33 cellular contexts compared by ENCODE assay signal in genomic region chr1:53800621-53801020, GRCh38. TPM values are rescaled to one million over a fixed set of nuclear protein-coding genes. Genes with fewer than 3 reads are reported as not detected.
DNase-seq lines count a peak whose midpoint lies in the region; ATAC-seq, FAIRE-seq and TF ChIP-seq lines count a peak whose summit lies in the region.
"Had no signal": no experiment of that assay in that cellular context is flagged by ENCODE, and none has a peak within 500 bp of the region (broad histone marks: within the 10 kb centered on the region; RNA-seq: fewer than 3 reads in every experiment).

No MANE protein-coding gene starts in this region.

- H3K27ac ChIP-seq in SJSA1: peak overlapping the region; percentile 68
- H3K27ac ChIP-seq in K562 (ENCODE audit: extremely low read depth, low read depth, low read length): no peak overlapping the region
- H3K27ac ChIP-seq: 22Rv1; A549; BLaER1; BLaER1 treated with 17β-estradiol and CSF1 and Interleukin-3, amounts not matched to agents 10 nM and 100 nM; C4-2B had no signal

- TF ChIP-seq RAD21 in K562 (CRISPR knock-in tag; conservative IDR thresholded peaks at IDR 0.05 in 1 of 2, IDR thresholded peaks at IDR 0.05 in 1 of 2): no peak

- TF ChIP-seq POLR2A in K562 (conservative IDR thresholded peaks at IDR 0.05): no peak

- BruUV-seq in K562 (replicated peaks; lab: Mats Ljungman, UMichigan): no TSS peak

- no peaks in the 10 kb centered on the region for H3K27me3 ChIP-seq in SJSA1 (replicated peaks)
- H3K27me3 ChIP-seq in K562 (ENCODE audit: control insufficient read depth in 2 of 2, insufficient read depth in 2 of 2, low read length in 2 of 2): no peaks in the 10 kb centered on the region
- H3K27me3 ChIP-seq: BE2C; BLaER1; BLaER1 treated with 17β-estradiol and CSF1 and Interleukin-3, amounts not matched to agents 10 nM and 100 nM had no signal

- WGBS in K562 (ENCODE audit: insufficient coverage, low coverage, missing lambda C conversion rate): 89% methylated on average over 1 of the region's 1 CpG

- H3K4me1 ChIP-seq in SJSA1 (replicated peaks) (peaks cover 68% of the 10 kb centered on the region), K562 (replicated peaks in 1 of 2; ENCODE audit: control insufficient read depth in 2 of 2, insufficient read depth in 2 of 2, low read length in 2 of 2) (no peaks in the 10 kb centered on the region)
- H3K4me1 ChIP-seq: A549; BE2C; BLaER1; BLaER1 treated with 17β-estradiol and CSF1 and Interleukin-3, amounts not matched to agents 10 nM and 100 nM; Caco-2 had no signal

- TF ChIP-seq EP300 in K562 (IDR thresholded peaks at IDR 0.05; ENCODE audit: low read length): no peak

- H3K4me2 ChIP-seq in K562 (ENCODE audit: insufficient read depth, low read length): no peak overlapping the region
- H3K4me2 ChIP-seq: A549; BLaER1; BLaER1 treated with 17β-estradiol and CSF1 and Interleukin-3, amounts not matched to agents 10 nM and 100 nM had no signal

- no peaks in the 10 kb centered on the region for H3K79me2 ChIP-seq in K562 (ENCODE audit: control insufficient read depth, insufficient read depth, low read length)

- H3K9ac ChIP-seq in K562 (ENCODE audit: insufficient read depth in 1 of 2, low read depth in 2 of 2, low read length in 2 of 2): no peak overlapping the region
- H3K9ac ChIP-seq: BLaER1; BLaER1 treated with 17β-estradiol and CSF1 and Interleukin-3, amounts not matched to agents 10 nM and 100 nM had no signal

- POLR2A ChIA-PET in K562 (lab: Yijun Ruan, JAX): no interaction called here

- in situ Hi-C loops in astrocyte of the cerebellum (cut with HindIII; ENCODE audit: low sequenced_read_pairs): no loop called here
- in situ Hi-C loops in K562 (cut with MboI): no loop called here

- no peaks in the 10 kb centered on the region for H3K9me1 ChIP-seq in K562 (ENCODE audit: control insufficient read depth, insufficient read depth, low read length)

- intact Hi-C loops in K562 (cut with micrococcal nuclease): no loop called here

- CTCF ChIA-PET in K562 (lab: Yijun Ruan, JAX; ENCODE audit: low intra/inter-chr PET ratio): no interaction called here

- H3K9me3 ChIP-seq in SJSA1 (replicated peaks) (no peaks in the 10 kb centered on the region), K562 (replicated peaks; ENCODE audit: control insufficient read depth, insufficient read depth, low read depth, low read length) (no peaks in the 10 kb centered on the region)
- H3K9me3 ChIP-seq: A549; BE2C; BLaER1; BLaER1 treated with 17β-estradiol and CSF1 and Interleukin-3, amounts not matched to agents 10 nM and 100 nM; Caco-2 had no signal

- ATAC-seq in K562: no peak
- ATAC-seq: A549; CD8-positive, alpha-beta T cell had no signal

- DNase-seq in SJSA1 (ENCODE audit: low read depth in 1 of 2, low spot score in 2 of 2) (peak; percentile 63 to 89), astrocyte of the cerebellum (ENCODE audit: low read depth) (peak; percentile 3), K562 (ENCODE audit: extremely low read depth in 1 of 4, low spot score in 3 of 4) (no peak), GOT3 (lab: John Stamatoyannopoulos, UW) (no peak), kidney glomerular epithelial cell (lab: John Stamatoyannopoulos, UW) (no peak), NCI-H2227 treated with DMSO at 0.1 percent for 48 hours (lab: John Stamatoyannopoulos, UW) (no peak)
- DNase-seq: 8988T; ACHN; AML-193; BE2C; C1 segment of cervical spinal cord; Caco-2; Calu3; CD4-positive, alpha-beta memory T cell; CD4-positive, alpha-beta T cell; CD4-positive, CD25-positive, alpha-beta regulatory T cell; CD8-positive, alpha-beta memory T cell; CD8-positive, alpha-beta T cell; COR-L47; DMS 273 treated with DMSO at 0.1 percent for 48 hours; DMS153; DMS53; DMS79; DMS79 treated with DMSO at 0.1 percent for 48 hours; DND-41; EL had no signal

- FAIRE-seq in K562 (lab: Jason Lieb, UNC): peak; percentile 23
- FAIRE-seq: A204.1, A549, D721Med had no signal

- H2AFZ ChIP-seq in K562 (ENCODE audit: low read depth, low read length): no peak overlapping the region

- H3K36me3 ChIP-seq in SJSA1 (peaks cover 59% of the 10 kb centered on the region), K562 (ENCODE audit: control insufficient read depth, insufficient read depth, low read length) (peaks cover 94% of the 10 kb centered on the region)
- H3K36me3 ChIP-seq: BE2C had no signal

- 0 out of 2 replicates have a peak, but pooled peaks cover 2% of the 10 kb centered on the region for H4K20me1 ChIP-seq in K562 (replicated peaks; ENCODE audit: control insufficient read depth, insufficient read depth, low read length)
- H4K20me1 ChIP-seq: BLaER1; BLaER1 treated with 17β-estradiol and CSF1 and Interleukin-3, amounts not matched to agents 10 nM and 100 nM had no signal

- no peak for TF ChIP-seq CTCF in astrocyte of the cerebellum (IDR thresholded peaks at IDR 0.05; ENCODE audit: low read depth, low read length, missing control alignments)
- no peak for TF ChIP-seq CTCF in K562 (IDR thresholded peaks at IDR 0.05 in 2 of 3, conservative IDR thresholded peaks at IDR 0.05 in 1 of 3; ENCODE audit: insufficient read depth in 2 of 3, low read depth in 1 of 3, low read length in 3 of 3)

- H3K4me3 ChIP-seq in SJSA1: no peak overlapping the region
- no peak overlapping the region for H3K4me3 ChIP-seq in astrocyte of the cerebellum (ENCODE audit: low read depth, low read length)
- no peak overlapping the region for H3K4me3 ChIP-seq in K562
- H3K4me3 ChIP-seq: A549; BLaER1; BLaER1 treated with 17β-estradiol and CSF1 and Interleukin-3, amounts not matched to agents 10 nM and 100 nM had no signal

TF ChIP-seq in K562, 482 proteins besides CTCF, POLR2A, EP300 and RAD21 (continues in another document):
- TF ChIP-seq ZNF655 (CRISPR knock-in tag; IDR thresholded peaks at IDR 0.05): no peak
- TF ChIP-seq CUX1 (CRISPR knock-in tag; IDR thresholded peaks at IDR 0.05): no peak
- TF ChIP-seq NFYB (IDR thresholded peaks at IDR 0.05; ENCODE audit: extremely low read depth, insufficient read length): no peak

RNA-seq across cellular contexts. Expression of gene NDC1, which starts 37.5 kb away (rescaled TPM):
- 60.5 and 65.0 TPM in 2 replicates for total RNA-seq in SJSA1 (2014; rRNA removed; shearing (Covaris generic))
- 90.8 and 103 TPM in 2 replicates for total RNA-seq in K562 (2011; cell fraction: chromatin; rRNA removed; ENCODE audit: low replicate concordance)
- 62.9 and 67.9 TPM in 2 replicates for total RNA-seq in K562 (2011; cell fraction: nucleolus; rRNA removed)
- 112 and 149 TPM in 2 replicates for total RNA-seq in K562 (2011; cell fraction: nucleoplasm; rRNA removed)
- total RNA-seq in K562 (2014; rRNA removed): 45.8 and 47.0 TPM in 2 replicates
- total RNA-seq in K562 (2014; rRNA removed; fragmentation: Illumina TruSeq; extraction: Trizol): 80.0 and 86.4 TPM in 2 replicates
- total RNA-seq in K562 (2015; rRNA removed; fragmentation: Illumina TruSeq; extraction: Trizol): 71.9 and 74.7 TPM in 2 replicates
- 64.5 and 74.2 TPM in 2 replicates for total RNA-seq in K562 (2021)
- polyA plus RNA-seq in K562 (2011; rRNA removed): 90.9 and 102 TPM in 2 replicates
- polyA plus RNA-seq in K562 (2011; cell fraction: cytosol; rRNA removed): 51.9 and 99.8 TPM in 2 replicates
- 26.4 and 44.3 TPM in 2 replicates for polyA plus RNA-seq in K562 (2011; cell fraction: nucleus; rRNA removed)
- 30.7 and 38.2 TPM in 2 replicates for polyA plus RNA-seq in K562 (2012)
- 58.9 and 66.4 TPM in 2 replicates for polyA plus RNA-seq in K562 (2014; fragmentation: Illumina TruSeq; extraction: Trizol)
- polyA plus RNA-seq in K562 (2014; fragmentation: Nextera tagmentation; extraction: Ambion mirVana): 10 to 100 TPM; 26.9 to 46.8 TPM
- polyA plus RNA-seq in K562 (2014; rRNA removed): 46.0 and 49.9 TPM in 2 replicates
- 151 and 183 TPM in 2 replicates for polyA minus RNA-seq in K562 (2011; rRNA and poly(A)+ RNA removed)
- polyA minus RNA-seq in K562 (2011; cell fraction: cytosol; rRNA and poly(A)+ RNA removed): 51.7 and 72.3 TPM in 2 replicates
- 25.2 and 47.9 TPM in 2 replicates for polyA minus RNA-seq in K562 (2011; cell fraction: nucleus; rRNA and poly(A)+ RNA removed)

Comparison
In these comparisons a context has a peak if more than half of its experiments do, and no peak if none do; other contexts are left out.
1. DNase-seq: peak in SJSA1 (2 of 2) and astrocyte of the cerebellum (single experiment); none in K562 (0 of 4), GOT3 (single experiment), kidney glomerular epithelial cell (single experiment) and NCI-H2227 treated with DMSO at 0.1 percent for 48 hours (single experiment).